Comparison of ENCODE assay signal across 18 cellular contexts in genomic region chr20:40945189-40945588, GRCh38.
"Had no signal": no experiment of that assay in that cellular context is flagged by ENCODE, and none has a peak within 500 bp of the region (broad histone marks: within the 10 kb centered on the region; RNA-seq: fewer than 3 reads in every experiment).

No MANE protein-coding gene starts in this region.

- FAIRE-seq: colon had no signal

- H3K4me3 ChIP-seq: breast epithelium, esophagus squamous epithelium, gastrocnemius medialis, thyroid gland had no signal

- H3K4me1 ChIP-seq: breast epithelium, esophagus squamous epithelium, gastrocnemius medialis, thyroid gland had no signal

- H3K4me3 Mint-ChIP-seq: activated B cell treated with CpG ODN at 0.5 μM for 24 hours; activated CD4-positive, alpha-beta T cell treated with anti-CD3 and anti-CD28 coated beads for 36 hours; activated naive CD8-positive, alpha-beta T cell treated with anti-CD3 and anti-CD28 coated beads, Interleukin-2, amount 10 ng/mL, durations not matched to agents 7 days and 5 days; activated T-cell treated with anti-CD3 and anti-CD28 coated beads, Interleukin-2, amount 50 U/mL, for 4 hours; central memory CD8-positive, alpha-beta T cell; neural crest cell; T-helper 17 cell had no signal

- H3K36me3 Mint-ChIP-seq: activated naive CD8-positive, alpha-beta T cell treated with anti-CD3 and anti-CD28 coated beads, Interleukin-2, amount 10 ng/mL, durations not matched to agents 7 days and 5 days had no signal

- H3K9me3 Mint-ChIP-seq: activated B cell treated with CpG ODN at 0.5 μM for 24 hours; activated naive CD8-positive, alpha-beta T cell treated with anti-CD3 and anti-CD28 coated beads, Interleukin-2, amount 10 ng/mL, durations not matched to agents 7 days and 5 days; activated T-cell treated with anti-CD3 and anti-CD28 coated beads, Interleukin-2, amount 50 U/mL, for 4 hours; activated T-helper 2 cell treated with anti-CD3 and anti-CD28 coated beads, Interferon-gamma antibody, Interleukin-2, Interleukin-4, amounts not matched to agents 10 μg/mL and 5 μg/mL and 100 μg/mL, durations not matched to agents 14 hours and 24 hours and 36 hours; central memory CD8-positive, alpha-beta T cell; neural crest cell had no signal

- H3K36me3 ChIP-seq: breast epithelium, esophagus squamous epithelium, gastrocnemius medialis, thyroid gland had no signal

- ATAC-seq: activated CD4-positive, alpha-beta T cell treated with anti-CD3 and anti-CD28 coated beads for 36 hours; activated T-cell treated with anti-CD3 and anti-CD28 coated beads, Interleukin-2, amount 50 U/mL, for 4 hours; gastrocnemius medialis; stimulated activated naive CD8-positive, alpha-beta T cell treated with anti-CD3 and anti-CD28 coated beads, Interleukin-15, Interleukin-2, amounts not matched to agents 100 U/mL and 50 U/mL, for 24 hours; T-helper 17 cell had no signal

- H3K27me3 ChIP-seq: breast epithelium, gastrocnemius medialis, thyroid gland had no signal

- H3K4me1 Mint-ChIP-seq: activated CD4-positive, alpha-beta T cell treated with anti-CD3 and anti-CD28 coated beads for 36 hours; central memory CD8-positive, alpha-beta T cell had no signal

- H3K9me3 ChIP-seq: breast epithelium, esophagus squamous epithelium, gastrocnemius medialis, thyroid gland had no signal

- H3K27ac Mint-ChIP-seq: activated B cell treated with CpG ODN at 0.5 μM for 24 hours; activated CD4-positive, alpha-beta T cell treated with anti-CD3 and anti-CD28 coated beads for 36 hours; activated naive CD8-positive, alpha-beta T cell treated with anti-CD3 and anti-CD28 coated beads, Interleukin-2, amount 10 ng/mL, durations not matched to agents 7 days and 5 days; activated T-helper 2 cell treated with anti-CD3 and anti-CD28 coated beads, Interferon-gamma antibody, Interleukin-2, Interleukin-4, amounts not matched to agents 10 μg/mL and 5 μg/mL and 100 μg/mL, durations not matched to agents 14 hours and 24 hours and 36 hours; T-helper 17 cell had no signal

- DNase-seq: activated B cell treated with CpG ODN at 0.5 μM for 24 hours; activated CD8-positive, alpha-beta memory T cell treated with anti-CD3 and anti-CD28 coated beads, Interleukin-2, amount 50 U/mL, for 48 hours; activated naive CD4-positive, alpha-beta T cell treated with Interleukin-2 at 50 U/mL for 16 hours; activated naive CD8-positive, alpha-beta T cell treated with anti-CD3 and anti-CD28 coated beads, Interleukin-2, amount 10 ng/mL, durations not matched to agents 7 days and 5 days; activated T-cell treated with anti-CD3 and anti-CD28 coated beads, Interleukin-2, amount 50 U/mL, for 4 hours; amniotic stem cell; esophagus squamous epithelium; gastrocnemius medialis; stimulated activated CD4-positive, alpha-beta T cell treated with anti-CD3 and anti-CD28 coated beads, Interleukin-4, amount 100 ng/mL, for 24 hours; stimulated activated naive CD8-positive, alpha-beta T cell treated with anti-CD3 and anti-CD28 coated beads, Interleukin-15, Interleukin-2, amounts not matched to agents 100 U/mL and 50 U/mL, for 24 hours; T-helper 17 cell had no signal

- H3K27ac ChIP-seq: breast epithelium, esophagus squamous epithelium, gastrocnemius medialis, thyroid gland had no signal
